8 cellular contexts compared by ENCODE assay signal in genomic region chr19:45092747-45093678, GRCh38. TPM values are rescaled to one million over a fixed set of nuclear protein-coding genes. Genes with fewer than 3 reads are reported as not detected.
DNase-seq lines count a peak whose midpoint lies in the region; ATAC-seq, FAIRE-seq and TF ChIP-seq lines count a peak whose summit lies in the region.

Gene PPP1R37 (plus strand): TSS chr19:45093179. CDS start chr19:45093326, 147 bp downstream.

- in situ Hi-C loops in HepG2 (cut with HindIII; ENCODE audit: extremely low pct_ligation_motif_present, low pct_unique_long_range_greater_than_20kb) = no loop called here

- peak within 1 kb of the TSS; percentile 97 for H3K4me2 ChIP-seq in HepG2 (ENCODE audit: low read depth, low read length)

- peak within 1 kb of the TSS; percentile 95 for H3K9ac ChIP-seq in HepG2 (ENCODE audit: insufficient read depth, low read depth, low read length)

- CTCF ChIA-PET in BJ (lab: Yijun Ruan, JAX) = interaction anchor here (0.5 to 1.8 kb wide), 11 partner anchors 13 to 386 kb away, joined by 3 to 9 read pairs (median 3); partner anchors contain the start of genes BLOC1S3, GEMIN7 and TRAPPC6A
- CTCF ChIA-PET in HepG2 (lab: Yijun Ruan, JAX; ENCODE audit: low intra/inter-chr PET ratio, low total read pairs) = interaction anchor here (0.9 kb wide), 1 partner anchor 33 kb away, joined by 4 read pairs; no protein-coding TSS in a partner anchor

- H3K9me3 ChIP-seq in HepG2 (ENCODE audit: low read length) = no peaks in the 10 kb centered on the region

- peak within 1 kb of the TSS; percentile 64 for H3K4me3 ChIP-seq in BJ (ENCODE audit: low read depth, low read length)
- peak within 1 kb of the TSS; percentile 93 to 100 (median 93) for H3K4me3 ChIP-seq in HepG2 (replicated peaks in 1 of 3; ENCODE audit: insufficient read depth in 1 of 3, low read depth in 2 of 3, low read length in 3 of 3)

- H3K4me1 ChIP-seq in HepG2 (ENCODE audit: insufficient read depth, low read length) = peaks cover 48% of the 10 kb centered on the region

- WGBS in HepG2 (ENCODE audit: low lambda C conversion rate) = 2% methylated on average over 54 of the region's 103 CpGs

- peak; percentile 44; the same call in 1 of the 2 replicates for TF ChIP-seq RAD21 in HepG2 (CRISPR knock-in tag; IDR thresholded peaks at IDR 0.05)

- BruUV-seq in HepG2 (replicated peaks; lab: Mats Ljungman, UMichigan) = no TSS peak

- POLR2A ChIA-PET in BJ (lab: Charles Lee) (no interaction called here), HepG2 (lab: Yijun Ruan, JAX) (interaction anchor here (0.5 to 2.0 kb wide), 12 partner anchors 10 to 210 kb away, joined by 3 to 30 read pairs (median 4); partner anchors contain the start of genes BLOC1S3, CLASRP, GEMIN7 and TRAPPC6A)

- TF ChIP-seq EP300 in HepG2 (IDR thresholded peaks at IDR 0.05; ENCODE audit: low read depth in 2 of 2, low read length in 2 of 2) (peak in 1 of 2 experiments; percentile 68; a peak in 2 of 4 replicates), HepG2 (CRISPR knock-in tag; IDR thresholded peaks at IDR 0.05; ENCODE audit: borderline replicate concordance) (no peak)

- intact Hi-C loops in HepG2 (cut with micrococcal nuclease; ENCODE audit: unreplicated experiment) = no loop called here

- peak; percentile 75 for FAIRE-seq in HepG2 (lab: Jason Lieb, UNC)

- H3K27me3 ChIP-seq in BJ (ENCODE audit: control insufficient read depth, insufficient read depth, low read length) (no peaks in the 10 kb centered on the region), HepG2 (ENCODE audit: control insufficient read depth in 1 of 2, insufficient read depth in 2 of 2, low read length in 2 of 2) (no peaks in the 10 kb centered on the region; a peak in 1 of 5 replicates)

- H4K20me1 ChIP-seq in HepG2 (ENCODE audit: insufficient read depth, low read length) = no peaks in the 10 kb centered on the region; the same call in 1 of the 2 replicates

- TF ChIP-seq CTCF in BJ (IDR thresholded peaks at IDR 0.05; ENCODE audit: insufficient read depth, low read depth, low read length) = 0 out of 2 replicates have a peak, but pooled peaks have one; percentile 15
- TF ChIP-seq CTCF in HepG2 (CRISPR knock-in tag; IDR thresholded peaks at IDR 0.05) = peak; percentile 30; the same call in 1 of the 2 replicates

- peak within 1 kb of the TSS; percentile 98 for H3K27ac ChIP-seq in HepG2 (ENCODE audit: extremely low read length, insufficient read depth, low read length)

- TF ChIP-seq POLR2A in HepG2 (IDR thresholded peaks at IDR 0.05; ENCODE audit: insufficient read depth in 1 of 2, low read depth in 2 of 2, low read length in 2 of 2) = peak in 1 of 2 experiments; percentile 59; a peak in 2 of 4 replicates

- ATAC-seq in GM19324 (IDR thresholded peaks at IDR 0.05; ENCODE audit: low FRiP score, unreplicated experiment) (peak; percentile 68), HG03571 (IDR thresholded peaks at IDR 0.05; ENCODE audit: unreplicated experiment) (peak; percentile 51), HepG2 (peak; percentile 85)

- H3K36me3 ChIP-seq in BJ (ENCODE audit: control insufficient read depth, insufficient read depth, low read length) = peaks cover 5% of the 10 kb centered on the region
- H3K36me3 ChIP-seq in HepG2 (replicated peaks in 1 of 2; ENCODE audit: control insufficient read depth in 1 of 2, insufficient read depth in 2 of 2, low read length in 2 of 2) = peaks cover 1 to 26% of the 10 kb centered on the region in 2 experiments; a peak in 3 of 5 replicates

- DNase-seq in BJ (ENCODE audit: low read depth) = peak; percentile 59
- peak; percentile 99 for DNase-seq in NCI-H82 (lab: John Stamatoyannopoulos, UW)
- DNase-seq in activated CD4-positive, alpha-beta T cell treated with anti-CD3 and anti-CD28 coated beads, Interleukin-2, amount 50 U/mL, for 4 hours = peak; percentile 87 to 88
- DNase-seq in dermis microvascular lymphatic vessel endothelial cell (ENCODE audit: low read depth in 2 of 2) = peak; percentile 97 to 98
- DNase-seq in HepG2 (ENCODE audit: low spot score) = peak; percentile 92
- DNase-seq in stimulated activated CD4-positive, alpha-beta T cell treated with anti-CD3 and anti-CD28 coated beads, Interleukin-2, amount 100 ng/mL, for 48 hours = peak; percentile 84 to 87

- H3K79me2 ChIP-seq in HepG2 (ENCODE audit: insufficient read depth, low read length) = peaks cover 49% of the 10 kb centered on the region

- peak within 1 kb of the TSS; percentile 48 for H2AFZ ChIP-seq in HepG2 (ENCODE audit: low read length)

TF ChIP-seq in HepG2, 621 proteins besides CTCF, POLR2A, EP300 and RAD21 (continues in another document):
- no peak for TF ChIP-seq PCBP2 (optimal IDR thresholded peaks at IDR 0.05; ENCODE audit: low read depth, low read length, poor library complexity, severe bottlenecking)
- TF ChIP-seq HDAC2 (CRISPR knock-in tag; IDR thresholded peaks at IDR 0.05) = peak; percentile 39; the same call in 1 of the 2 replicates
- no peak for TF ChIP-seq RNF219 (CRISPR knock-in tag; IDR thresholded peaks at IDR 0.05)
- 0 out of 2 replicates have a peak, but pooled peaks have one; percentile 20 for TF ChIP-seq ATF7-NPFF (CRISPR knock-in tag; IDR thresholded peaks at IDR 0.05; ENCODE audit: low read depth)
- TF ChIP-seq ZNF343 (CRISPR knock-in tag; IDR thresholded peaks at IDR 0.05) = no peak
- TF ChIP-seq NFE2 (CRISPR knock-in tag; IDR thresholded peaks at IDR 0.05) = no peak
- peak; percentile 86 for TF ChIP-seq KAT7 (CRISPR knock-in tag; IDR thresholded peaks at IDR 0.05; ENCODE audit: borderline replicate concordance)
- TF ChIP-seq ZNF678 (CRISPR knock-in tag; IDR thresholded peaks at IDR 0.05) = no peak
- no peak for TF ChIP-seq TIGD3 (CRISPR knock-in tag; IDR thresholded peaks at IDR 0.05; ENCODE audit: borderline replicate concordance)
- no peak for TF ChIP-seq CBX2 (IDR thresholded peaks at IDR 0.05; ENCODE audit: low read depth, low read length)
- TF ChIP-seq CBX2 (CRISPR knock-in tag; IDR thresholded peaks at IDR 0.05; ENCODE audit: low read depth) = no peak
- peak; percentile 53 for TF ChIP-seq POLR2AphosphoS5 (IDR thresholded peaks at IDR 0.05; ENCODE audit: low read depth, low read length)
- TF ChIP-seq NR3C1 (CRISPR knock-in tag; IDR thresholded peaks at IDR 0.05) = no peak
- no peak for TF ChIP-seq TBP (CRISPR knock-in tag; IDR thresholded peaks at IDR 0.05)

RNA-seq across cellular contexts. Expression of gene PPP1R37, which starts in this region (rescaled TPM):
- polyA plus RNA-seq in BJ (2011; rRNA removed) (10.8 and 16.1 TPM in 2 replicates), HepG2 (2011; rRNA removed) (9.0 and 13.9 TPM in 2 replicates)
- 7.5 and 10.5 TPM in 2 replicates for polyA minus RNA-seq in BJ (2011; rRNA and poly(A)+ RNA removed)
- total RNA-seq in dermis microvascular lymphatic vessel endothelial cell (18.2 and 26.4 TPM in 2 replicates), HepG2 (2016; rRNA removed; fragmentation: Illumina TruSeq; extraction: Trizol) (9.2 and 14.3 TPM in 2 replicates)
- total RNA-seq in HepG2 (2016; cell fraction: cytosol; rRNA removed; fragmentation: Illumina TruSeq; extraction: Trizol; ENCODE audit: low read depth) = 6.7 and 9.0 TPM in 2 replicates
- 7.3 and 15.4 TPM in 2 replicates for total RNA-seq in HepG2 (2016; cell fraction: insoluble cytoplasmic fraction; rRNA removed; fragmentation: Illumina TruSeq; extraction: Trizol)
- 14.2 and 14.9 TPM in 2 replicates for total RNA-seq in HepG2 (2016; cell fraction: membrane; rRNA removed; fragmentation: Illumina TruSeq; extraction: Trizol)
- 12.9 and 14.6 TPM in 2 replicates for total RNA-seq in HepG2 (2016; cell fraction: nucleus; rRNA removed; fragmentation: Illumina TruSeq; extraction: Trizol)
- 7.3 and 11.2 TPM in 2 replicates for polyA plus RNA-seq in HepG2 (2011; cell fraction: cytosol; rRNA removed)
- polyA plus RNA-seq in HepG2 (2011; cell fraction: nucleus; rRNA removed) = 51.9 and 57.4 TPM in 2 replicates
- 9.6 and 15.6 TPM in 2 replicates for polyA plus RNA-seq in HepG2 (2012)
- polyA plus RNA-seq in HepG2 (2016; cell fraction: cytosol; fragmentation: Illumina TruSeq; extraction: Trizol; ENCODE audit: low read depth) = 3.7 and 4.8 TPM in 2 replicates
- 8.4 and 10.5 TPM in 2 replicates for polyA plus RNA-seq in HepG2 (2016; cell fraction: insoluble cytoplasmic fraction; fragmentation: Illumina TruSeq; extraction: Trizol; ENCODE audit: low read depth)
- polyA plus RNA-seq in HepG2 (2016; cell fraction: membrane; fragmentation: Illumina TruSeq; extraction: Trizol; ENCODE audit: low read depth) = 7.2 and 9.9 TPM in 2 replicates
- 30.3 and 31.0 TPM in 2 replicates for polyA plus RNA-seq in HepG2 (2016; cell fraction: nucleus; fragmentation: Illumina TruSeq; extraction: Trizol; ENCODE audit: insufficient read depth, low read depth)
- 11.1 and 11.5 TPM in 2 replicates for polyA minus RNA-seq in HepG2 (2011; rRNA and poly(A)+ RNA removed; ENCODE audit: low replicate concordance)
- 4.2 and 5.6 TPM in 2 replicates for polyA minus RNA-seq in HepG2 (2011; cell fraction: cytosol; rRNA and poly(A)+ RNA removed)
- polyA minus RNA-seq in HepG2 (2011; cell fraction: nucleus; rRNA and poly(A)+ RNA removed) = 11.2 and 12.4 TPM in 2 replicates

Comparison
In these comparisons a context has a peak if more than half of its experiments do, and no peak if none do; other contexts are left out.
1. Peak in every context shown above with its lines: DNase-seq, ATAC-seq, H3K4me3 ChIP-seq and H3K27ac ChIP-seq.